Comparison of ENCODE assay signal across 8 cellular contexts in genomic region chr3:126704494-126705214, GRCh38. TPM values are rescaled to one million over a fixed set of nuclear protein-coding genes. Genes with fewer than 3 reads are reported as not detected.
DNase-seq lines count a peak whose midpoint lies in the region; ATAC-seq, FAIRE-seq and TF ChIP-seq lines count a peak whose summit lies in the region.

No MANE protein-coding gene starts in this region.

- TF ChIP-seq RAD21 in HepG2 (CRISPR knock-in tag; IDR thresholded peaks at IDR 0.05), result no peak

- no peaks in the 10 kb centered on the region for H4K20me1 ChIP-seq in HepG2 (ENCODE audit: insufficient read depth, low read length)

- WGBS in HepG2 (ENCODE audit: low lambda C conversion rate), result 19% methylated on average over 28 of the region's 44 CpGs

- peak overlapping the region; percentile 66 for H3K9ac ChIP-seq in HepG2 (ENCODE audit: insufficient read depth, low read depth, low read length)

- no peak for TF ChIP-seq EP300 in HepG2 (IDR thresholded peaks at IDR 0.05; ENCODE audit: low read depth in 2 of 2, low read length in 2 of 2)
- no peak for TF ChIP-seq EP300 in HepG2 (CRISPR knock-in tag; IDR thresholded peaks at IDR 0.05; ENCODE audit: borderline replicate concordance)

- H3K79me2 ChIP-seq in HepG2 (ENCODE audit: insufficient read depth, low read length), result peaks cover 11% of the 10 kb centered on the region

- H3K4me1 ChIP-seq in HepG2 (ENCODE audit: insufficient read depth, low read length) (peaks cover 23% of the 10 kb centered on the region), thoracic aorta (ENCODE audit: control insufficient read depth in 1 of 2, low read depth in 2 of 2) (peaks cover 8 to 21% of the 10 kb centered on the region in 2 donors)

- in situ Hi-C loops in astrocyte of the spinal cord (cut with HindIII; ENCODE audit: low sequenced_read_pairs), result no loop called here
- in situ Hi-C loops in HepG2 (cut with HindIII; ENCODE audit: extremely low pct_ligation_motif_present, low pct_unique_long_range_greater_than_20kb), result no loop called here

- BruUV-seq in HepG2 (replicated peaks; lab: Mats Ljungman, UMichigan), result no TSS peak

- intact Hi-C loops in HepG2 (cut with micrococcal nuclease; ENCODE audit: unreplicated experiment), result loop anchor here (1.0 kb wide), 1 partner anchor 30 kb away; no protein-coding TSS in a partner anchor

- H3K9me3 ChIP-seq in HepG2 (ENCODE audit: low read length) (peaks cover 5% of the 10 kb centered on the region; the same call in 1 of the 2 replicates), thoracic aorta (no peaks in the 10 kb centered on the region)

- H3K4me2 ChIP-seq in HepG2 (ENCODE audit: low read depth, low read length), result peak overlapping the region; percentile 97

- H3K27ac ChIP-seq in HL-60 (replicated peaks), result no peak overlapping the region
- no peak overlapping the region for H3K27ac ChIP-seq in HepG2 (ENCODE audit: extremely low read length, insufficient read depth, low read length)
- H3K27ac ChIP-seq in thoracic aorta, result no peak overlapping the region

- H3K27me3 ChIP-seq in HL-60 (ENCODE audit: insufficient read depth, poor library complexity, severe bottlenecking) (peaks cover 2% of the 10 kb centered on the region), HepG2 (ENCODE audit: control insufficient read depth in 1 of 2, insufficient read depth in 2 of 2, low read length in 2 of 2) (no peaks in the 10 kb centered on the region; a peak in 2 of 5 replicates), thoracic aorta (replicated peaks; ENCODE audit: insufficient read depth) (no peaks in the 10 kb centered on the region)

- DNase-seq in activated CD8-positive, alpha-beta memory T cell treated with anti-CD3 and anti-CD28 coated beads for 24 hours, result peak; percentile 60
- DNase-seq in activated CD8-positive, alpha-beta memory T cell treated with anti-CD3 and anti-CD28 coated beads, Interleukin-2, amount 50 U/mL, for 48 hours, result no peak
- DNase-seq in HL-60 (ENCODE audit: low read depth in 1 of 2, low spot score in 1 of 2) (no peak), astrocyte of the spinal cord (ENCODE audit: low read depth, low spot score) (peak; percentile 15), HepG2 (ENCODE audit: low spot score) (no peak), thoracic aorta (ENCODE audit: low spot score) (no peak), middle frontal gyrus (ENCODE audit: extremely low spot score, low spot score) (no peak)

- TF ChIP-seq POLR2A in HepG2 (IDR thresholded peaks at IDR 0.05; ENCODE audit: insufficient read depth in 1 of 2, low read depth in 2 of 2, low read length in 2 of 2), result no peak

- ATAC-seq in HepG2 (peak; percentile 32), thoracic aorta (ENCODE audit: insufficient number of reproducible peaks, low FRiP score, low read depth) (no peak), HG03432 (IDR thresholded peaks at IDR 0.05; ENCODE audit: unreplicated experiment) (no peak)

- peak overlapping the region; percentile 66 for H3K4me3 ChIP-seq in HL-60 (replicated peaks; ENCODE audit: insufficient read depth, low read length)
- peak overlapping the region; percentile 71 for H3K4me3 ChIP-seq in astrocyte of the spinal cord (ENCODE audit: low read depth, low read length)
- H3K4me3 ChIP-seq in HepG2 (replicated peaks in 1 of 3; ENCODE audit: insufficient read depth in 1 of 3, low read depth in 2 of 3, low read length in 3 of 3), result peak overlapping the region; percentile 85 to 89 (median 86)
- peak overlapping the region; percentile 82 for H3K4me3 ChIP-seq in thoracic aorta

- no peak overlapping the region for H2AFZ ChIP-seq in HepG2 (ENCODE audit: low read length)

- POLR2A ChIA-PET in HepG2 (lab: Yijun Ruan, JAX), result interaction anchor here (0.7 kb wide), 1 partner anchor 176 kb away, joined by 3 read pairs; no protein-coding TSS in a partner anchor

- TF ChIP-seq CTCF in HL-60 (IDR thresholded peaks at IDR 0.05; ENCODE audit: insufficient read depth, low read length) (no peak), astrocyte of the spinal cord (IDR thresholded peaks at IDR 0.05; ENCODE audit: low read depth, low read length) (no peak), HepG2 (CRISPR knock-in tag; IDR thresholded peaks at IDR 0.05) (no peak), thoracic aorta (IDR thresholded peaks at IDR 0.05) (no peak)

- CTCF ChIA-PET in HepG2 (lab: Yijun Ruan, JAX; ENCODE audit: low intra/inter-chr PET ratio, low total read pairs), result no interaction called here

- no peak for FAIRE-seq in HepG2 (lab: Jason Lieb, UNC)

- H3K36me3 ChIP-seq in HepG2 (replicated peaks in 1 of 2; ENCODE audit: control insufficient read depth in 1 of 2, insufficient read depth in 2 of 2, low read length in 2 of 2) (peaks cover 0 to 2% of the 10 kb centered on the region in 2 experiments; a peak in 2 of 5 replicates), thoracic aorta (no peaks in the 10 kb centered on the region)

RNA-seq across cellular contexts. Expression of gene CHCHD6, which starts 0.6 kb away (rescaled TPM):
- total RNA-seq in HepG2 (2016; rRNA removed; fragmentation: Illumina TruSeq; extraction: Trizol), result 20.3 and 24.8 TPM in 2 replicates
- total RNA-seq in HepG2 (2016; cell fraction: cytosol; rRNA removed; fragmentation: Illumina TruSeq; extraction: Trizol; ENCODE audit: low read depth), result 10.6 and 13.0 TPM in 2 replicates
- total RNA-seq in HepG2 (2016; cell fraction: insoluble cytoplasmic fraction; rRNA removed; fragmentation: Illumina TruSeq; extraction: Trizol), result 21.0 and 27.0 TPM in 2 replicates
- total RNA-seq in HepG2 (2016; cell fraction: membrane; rRNA removed; fragmentation: Illumina TruSeq; extraction: Trizol), result 12.4 and 16.6 TPM in 2 replicates
- 11.5 and 15.1 TPM in 2 replicates for total RNA-seq in HepG2 (2016; cell fraction: nucleus; rRNA removed; fragmentation: Illumina TruSeq; extraction: Trizol)
- polyA plus RNA-seq in HepG2 (2011; rRNA removed), result 18.5 and 20.8 TPM in 2 replicates
- 19.5 and 23.3 TPM in 2 replicates for polyA plus RNA-seq in HepG2 (2011; cell fraction: cytosol; rRNA removed)
- 8.9 and 9.9 TPM in 2 replicates for polyA plus RNA-seq in HepG2 (2011; cell fraction: nucleus; rRNA removed)
- 10.9 and 12.0 TPM in 2 replicates for polyA plus RNA-seq in HepG2 (2012)
- 12.6 and 15.1 TPM in 2 replicates for polyA plus RNA-seq in HepG2 (2016; cell fraction: cytosol; fragmentation: Illumina TruSeq; extraction: Trizol; ENCODE audit: low read depth)
- polyA plus RNA-seq in HepG2 (2016; cell fraction: insoluble cytoplasmic fraction; fragmentation: Illumina TruSeq; extraction: Trizol; ENCODE audit: low read depth), result 28.8 and 28.9 TPM in 2 replicates
- 13.3 and 13.9 TPM in 2 replicates for polyA plus RNA-seq in HepG2 (2016; cell fraction: membrane; fragmentation: Illumina TruSeq; extraction: Trizol; ENCODE audit: low read depth)
- polyA plus RNA-seq in HepG2 (2016; cell fraction: nucleus; fragmentation: Illumina TruSeq; extraction: Trizol; ENCODE audit: insufficient read depth, low read depth), result 15.3 and 19.3 TPM in 2 replicates
- 5.3 and 6.9 TPM in 2 replicates for polyA minus RNA-seq in HepG2 (2011; rRNA and poly(A)+ RNA removed; ENCODE audit: low replicate concordance)
- 3.1 and 3.6 TPM in 2 replicates for polyA minus RNA-seq in HepG2 (2011; cell fraction: cytosol; rRNA and poly(A)+ RNA removed)
- polyA minus RNA-seq in HepG2 (2011; cell fraction: nucleus; rRNA and poly(A)+ RNA removed), result 7.2 and 10.6 TPM in 2 replicates
- total RNA-seq in thoracic aorta, result 10 to 100 TPM; 12.5 to 17.1 TPM

RNA-seq across cellular contexts. Expression of gene TXNRD3, which starts 49.7 kb away (rescaled TPM):
- total RNA-seq in HepG2 (2016; rRNA removed; fragmentation: Illumina TruSeq; extraction: Trizol) (20.7 and 26.4 TPM in 2 replicates), thoracic aorta (1 to 10 TPM; 7.4 to 8.3 TPM)
- total RNA-seq in HepG2 (2016; cell fraction: cytosol; rRNA removed; fragmentation: Illumina TruSeq; extraction: Trizol; ENCODE audit: low read depth), result 8.9 and 11.8 TPM in 2 replicates
- 19.3 and 25.3 TPM in 2 replicates for total RNA-seq in HepG2 (2016; cell fraction: insoluble cytoplasmic fraction; rRNA removed; fragmentation: Illumina TruSeq; extraction: Trizol)
- total RNA-seq in HepG2 (2016; cell fraction: membrane; rRNA removed; fragmentation: Illumina TruSeq; extraction: Trizol), result 10.5 and 15.0 TPM in 2 replicates
- 12.6 and 12.9 TPM in 2 replicates for total RNA-seq in HepG2 (2016; cell fraction: nucleus; rRNA removed; fragmentation: Illumina TruSeq; extraction: Trizol)
- polyA plus RNA-seq in HepG2 (2011; rRNA removed), result 4.7 and 4.8 TPM in 2 replicates
- polyA plus RNA-seq in HepG2 (2011; cell fraction: cytosol; rRNA removed), result 2.8 and 4.1 TPM in 2 replicates
- polyA plus RNA-seq in HepG2 (2011; cell fraction: nucleus; rRNA removed), result 4.2 and 8.3 TPM in 2 replicates
- 10.2 and 11.9 TPM in 2 replicates for polyA plus RNA-seq in HepG2 (2012)
- 1.3 and 2.2 TPM in 2 replicates for polyA plus RNA-seq in HepG2 (2016; cell fraction: cytosol; fragmentation: Illumina TruSeq; extraction: Trizol; ENCODE audit: low read depth)
- polyA plus RNA-seq in HepG2 (2016; cell fraction: insoluble cytoplasmic fraction; fragmentation: Illumina TruSeq; extraction: Trizol; ENCODE audit: low read depth), result 12.3 and 17.6 TPM in 2 replicates
- 2.7 and 3.8 TPM in 2 replicates for polyA plus RNA-seq in HepG2 (2016; cell fraction: membrane; fragmentation: Illumina TruSeq; extraction: Trizol; ENCODE audit: low read depth)
- polyA plus RNA-seq in HepG2 (2016; cell fraction: nucleus; fragmentation: Illumina TruSeq; extraction: Trizol; ENCODE audit: insufficient read depth, low read depth), result 12.2 and 12.5 TPM in 2 replicates
- 3.9 and 8.9 TPM in 2 replicates for polyA minus RNA-seq in HepG2 (2011; rRNA and poly(A)+ RNA removed; ENCODE audit: low replicate concordance)
- 2.0 and 4.0 TPM in 2 replicates for polyA minus RNA-seq in HepG2 (2011; cell fraction: cytosol; rRNA and poly(A)+ RNA removed)
- 7.2 and 11.8 TPM in 2 replicates for polyA minus RNA-seq in HepG2 (2011; cell fraction: nucleus; rRNA and poly(A)+ RNA removed)

Comparison
In these comparisons a context has a peak if more than half of its experiments do, and no peak if none do; other contexts are left out.
1. DNase-seq: peak in activated CD8-positive, alpha-beta memory T cell treated with anti-CD3 and anti-CD28 coated beads for 24 hours (single experiment) and astrocyte of the spinal cord (single experiment); none in activated CD8-positive, alpha-beta memory T cell treated with anti-CD3 and anti-CD28 coated beads, Interleukin-2, amount 50 U/mL, for 48 hours (single experiment), HL-60 (0 of 2), HepG2 (single experiment), thoracic aorta (single experiment) and middle frontal gyrus (single experiment).
2. Peak in every context shown above with its lines, with median percentiles within 50 percentile points of each other: H3K4me3 ChIP-seq.